8 cellular contexts compared by ENCODE assay signal in genomic region chr7:102287465-102288146, GRCh38. TPM values are rescaled to one million over a fixed set of nuclear protein-coding genes. Genes with fewer than 3 reads are reported as not detected.
DNase-seq lines count a peak whose midpoint lies in the region; ATAC-seq and TF ChIP-seq lines count a peak whose summit lies in the region.

No MANE protein-coding gene starts in this region.

- H3K36me3 ChIP-seq in Peyer's patch: no peaks in the 10 kb centered on the region
- H3K36me3 ChIP-seq in lower lobe of right lung: no peaks in the 10 kb centered on the region
- no peaks in the 10 kb centered on the region for H3K36me3 ChIP-seq in thoracic aorta

- H3K36me3 Mint-ChIP-seq in CD14-positive monocyte: peaks cover 10 to 11% of the 10 kb centered on the region in 2 donors

- H3K4me1 Mint-ChIP-seq in CD14-positive monocyte: peaks cover 44% of the 10 kb centered on the region

- intact Hi-C loops in CD14-positive monocyte (cut with micrococcal nuclease): loop anchor here (2.0 to 10.0 kb wide), 3 partner anchors 19 to 177 kb away; partner anchors contain the start of genes ALKBH4 (in 1 of the 2) and LRWD1 (in 1 of the 2)
- intact Hi-C loops in lower lobe of right lung (cut with DNase I): no loop called here

- peak overlapping the region; percentile 80 to 85 for H3K4me3 Mint-ChIP-seq in CD14-positive monocyte

- H3K27me3 Mint-ChIP-seq in CD14-positive monocyte (ENCODE audit: low read depth in 3 of 3): peaks cover 0 to 9% (median 2%) of the 10 kb centered on the region in 3 donors

- DNase-seq in CD14-positive monocyte (ENCODE audit: low spot score): no peak
- peak; percentile 44 to 74 (median 63) for DNase-seq in Peyer's patch
- peak; percentile 29 for DNase-seq in choroid plexus epithelial cell (ENCODE audit: low read depth)
- peak; percentile 63 for DNase-seq in lower lobe of right lung
- no peak for DNase-seq in thoracic aorta (ENCODE audit: low spot score)
- DNase-seq in stimulated activated CD4-positive, alpha-beta T cell treated with anti-CD3 and anti-CD28 coated beads, Interleukin-4, amount 100 ng/mL, for 24 hours: no peak

- no peaks in the 10 kb centered on the region for H3K9me3 Mint-ChIP-seq in CD14-positive monocyte

- H3K27ac ChIP-seq in Peyer's patch: peak overlapping the region in 3 of 4 donors; percentile 27 to 91 (median 46)
- H3K27ac ChIP-seq in lower lobe of right lung: peak overlapping the region; percentile 36
- no peak overlapping the region for H3K27ac ChIP-seq in thoracic aorta

- H3K4me3 ChIP-seq in Peyer's patch: peak overlapping the region; percentile 59 to 97 (median 87)
- H3K4me3 ChIP-seq in choroid plexus epithelial cell (ENCODE audit: low read depth, low read length): peak overlapping the region; percentile 66
- H3K4me3 ChIP-seq in lower lobe of right lung: peak overlapping the region; percentile 81
- peak overlapping the region; percentile 90 for H3K4me3 ChIP-seq in thoracic aorta

- no peaks in the 10 kb centered on the region for H3K9me3 ChIP-seq in Peyer's patch
- no peaks in the 10 kb centered on the region for H3K9me3 ChIP-seq in lower lobe of right lung
- H3K9me3 ChIP-seq in thoracic aorta: no peaks in the 10 kb centered on the region

- no peak for TF ChIP-seq POLR2A in Peyer's patch (IDR thresholded peaks at IDR 0.05)

- peak; percentile 18 for ATAC-seq in GM21717 (IDR thresholded peaks at IDR 0.05; ENCODE audit: unreplicated experiment)
- ATAC-seq in lower lobe of right lung: peak; percentile 56 to 58
- no peak for ATAC-seq in thoracic aorta (ENCODE audit: insufficient number of reproducible peaks, low FRiP score, low read depth)
- ATAC-seq in HG03175 (IDR thresholded peaks at IDR 0.05; ENCODE audit: unreplicated experiment): no peak

- H3K27me3 ChIP-seq in Peyer's patch (no peaks in the 10 kb centered on the region), lower lobe of right lung (ENCODE audit: low read depth) (no peaks in the 10 kb centered on the region), thoracic aorta (replicated peaks; ENCODE audit: insufficient read depth) (no peaks in the 10 kb centered on the region)

- H3K4me1 ChIP-seq in Peyer's patch (peaks cover 0 to 36% (median 29%) of the 10 kb centered on the region in 4 donors), lower lobe of right lung (peaks cover 34% of the 10 kb centered on the region), thoracic aorta (ENCODE audit: control insufficient read depth in 1 of 2, low read depth in 2 of 2) (peaks cover 11 to 31% of the 10 kb centered on the region in 2 donors)

- no peak overlapping the region for H3K27ac Mint-ChIP-seq in CD14-positive monocyte

- no peak for TF ChIP-seq CTCF in CD14-positive monocyte (IDR thresholded peaks at IDR 0.05)
- TF ChIP-seq CTCF in Peyer's patch (IDR thresholded peaks at IDR 0.05): no peak
- TF ChIP-seq CTCF in choroid plexus epithelial cell (conservative IDR thresholded peaks at IDR 0.05; ENCODE audit: low read depth, low read length): no peak
- no peak for TF ChIP-seq CTCF in lower lobe of right lung (IDR thresholded peaks at IDR 0.05)
- no peak for TF ChIP-seq CTCF in thoracic aorta (IDR thresholded peaks at IDR 0.05)

RNA-seq across cellular contexts. Expression of gene SH2B2, which starts 0.9 kb away (rescaled TPM):
- polyA plus RNA-seq in CD14-positive monocyte: 1 to 10 TPM; 3.8 to 4.7 TPM
- total RNA-seq in Peyer's patch (10 to 100 TPM in 1 of 4 donors, 1 to 10 TPM in 3; 1.8 to 13.2 (median 2.7) TPM), lower lobe of right lung (17.0 TPM), thoracic aorta (10 to 100 TPM; 10.0 to 30.2 TPM)

Comparison
In these comparisons a context has a peak if more than half of its experiments do, and no peak if none do; other contexts are left out.
1. DNase-seq: peak in Peyer's patch (3 of 3), choroid plexus epithelial cell (single experiment) and lower lobe of right lung (single experiment); none in CD14-positive monocyte (single experiment), thoracic aorta (single experiment) and stimulated activated CD4-positive, alpha-beta T cell treated with anti-CD3 and anti-CD28 coated beads, Interleukin-4, amount 100 ng/mL, for 24 hours (single experiment).
2. ATAC-seq: peak in GM21717 (single experiment) and lower lobe of right lung (2 of 2); none in thoracic aorta (single experiment) and HG03175 (single experiment).
3. H3K27ac ChIP-seq: peak in Peyer's patch (3 of 4) and lower lobe of right lung (single experiment); none in thoracic aorta (0 of 2).
4. Peak in every context shown above with its lines, with median percentiles within 50 percentile points of each other: H3K4me3 ChIP-seq.